8 cellular contexts compared by ENCODE assay signal in the genomic region with DNA sequence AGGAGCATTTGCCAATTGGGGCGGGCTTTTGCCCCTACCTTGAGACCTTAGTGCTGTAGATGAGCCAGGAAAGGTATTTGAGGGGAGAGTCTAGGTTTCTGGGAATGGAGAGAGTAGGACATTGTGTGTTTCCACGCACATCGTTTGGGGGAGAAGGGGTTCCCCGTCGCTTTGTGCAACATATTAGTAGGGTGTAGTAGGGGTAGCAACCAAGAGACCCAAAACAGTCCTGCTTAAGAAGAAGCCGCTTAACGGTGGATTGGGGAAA. TPM values are rescaled to one million over a fixed set of nuclear protein-coding genes. Genes with fewer than 3 reads are reported as not detected.
DNase-seq lines count a peak whose midpoint lies in the region; ATAC-seq, FAIRE-seq and TF ChIP-seq lines count a peak whose summit lies in the region.

No MANE protein-coding gene starts in this region.

- H3K36me3 ChIP-seq in ES-I3 (ENCODE audit: insufficient read depth, low read length) (no peaks in the 10 kb centered on the region), OCI-LY1 (ENCODE audit: insufficient read depth, low read length) (peaks cover 39% of the 10 kb centered on the region), pancreas (no peaks in the 10 kb centered on the region)

- no peaks in the 10 kb centered on the region for H3K27me3 ChIP-seq in OCI-LY1 (ENCODE audit: insufficient read depth, low read length)
- H3K27me3 ChIP-seq in pancreas = no peaks in the 10 kb centered on the region

- H3K27ac ChIP-seq in OCI-LY1 (ENCODE audit: low read depth, low read length, poor library complexity, severe bottlenecking) = peak overlapping the region; percentile 94
- H3K27ac ChIP-seq in pancreas = peak overlapping the region; percentile 95 to 100 (median 100)

- WGBS in pancreas, 2 donors = 1 to 3% methylated on average over 7 of the region's 7 CpGs

- H2AFZ ChIP-seq in OCI-LY1 (ENCODE audit: low read length) = no peak overlapping the region

- no peaks in the 10 kb centered on the region for H4K20me1 ChIP-seq in OCI-LY1 (ENCODE audit: insufficient read depth, low read length)

- intact Hi-C loops in pancreas (cut with DNase I) (no loop called here), posterior cingulate gyrus (cut with DNase I) (loop anchor here (1.0 to 2.0 kb wide), 2 partner anchors 37 to 52 kb away; a partner anchor contains a TSS)

- H3K4me2 ChIP-seq in OCI-LY1 (ENCODE audit: low read length) = peak overlapping the region; percentile 94

- DNase-seq in epithelial cell of esophagus (ENCODE audit: low read depth) (no peak), pancreas (no peak), OCI-M2 (lab: John Stamatoyannopoulos, UW; ENCODE audit: unreplicated experiment) (no peak), NCI-H2196 treated with DMSO at 0.1 percent for 48 hours (lab: John Stamatoyannopoulos, UW; ENCODE audit: unreplicated experiment) (no peak), posterior cingulate gyrus (no peak)
- no peak for DNase-seq in activated effector memory CD4-positive, alpha-beta T cell treated with anti-CD3 and anti-CD28 coated beads, Interleukin-2, amount 50 U/mL, for 16 hours

- H3K9me3 ChIP-seq in ES-I3 (ENCODE audit: control insufficient read depth, insufficient read depth, low read length) (no peaks in the 10 kb centered on the region), OCI-LY1 (ENCODE audit: low read length) (no peaks in the 10 kb centered on the region), pancreas (no peaks in the 10 kb centered on the region)

- H3K9ac ChIP-seq in ES-I3 (ENCODE audit: low read depth, low read length) (peak overlapping the region; percentile 89), OCI-LY1 (ENCODE audit: low read length) (peak overlapping the region; percentile 93)

- peak overlapping the region; percentile 99 for H3K4me3 ChIP-seq in OCI-LY1 (ENCODE audit: low read depth, low read length, poor library complexity, severe bottlenecking)
- peak overlapping the region; percentile 76 for H3K4me3 ChIP-seq in epithelial cell of esophagus (ENCODE audit: low read length)
- H3K4me3 ChIP-seq in pancreas = peak overlapping the region; percentile 11 to 94 (median 46)

- no peaks in the 10 kb centered on the region for H3F3A ChIP-seq in OCI-LY1 (ENCODE audit: insufficient read depth, low read length)

- H3K4me1 ChIP-seq in ES-I3 (ENCODE audit: insufficient read depth, low read length) = 0 out of 2 replicates have a peak, but pooled peaks cover 7% of the 10 kb centered on the region
- H3K4me1 ChIP-seq in OCI-LY1 (ENCODE audit: insufficient read depth, low read length, severe bottlenecking) = peaks cover 37% of the 10 kb centered on the region
- peaks cover 0 to 4% (median 0%) of the 10 kb centered on the region in 3 donors for H3K4me1 ChIP-seq in pancreas

- TF ChIP-seq CTCF in OCI-LY1 (IDR thresholded peaks at IDR 0.05; ENCODE audit: low read length) = no peak
- TF ChIP-seq CTCF in epithelial cell of esophagus (IDR thresholded peaks at IDR 0.05; ENCODE audit: insufficient read depth, low read depth, low read length, missing control alignments) = no peak
- TF ChIP-seq CTCF in pancreas (IDR thresholded peaks at IDR 0.05) = no peak

- ATAC-seq in pancreas = no peak

- no peaks in the 10 kb centered on the region for H3K9me2 ChIP-seq in OCI-LY1 (ENCODE audit: low read depth, low read length)

- no peak for FAIRE-seq in pancreas (lab: Jason Lieb, UNC)

- peaks cover 39% of the 10 kb centered on the region for H3K79me2 ChIP-seq in OCI-LY1 (ENCODE audit: insufficient read depth, low read length)

RNA-seq across cellular contexts. Expression of a gene that starts 0.7 kb away (rescaled TPM):
- 10 to 100 TPM; 48.8 to 98.1 (median 69.3) TPM for total RNA-seq in pancreas
- 10 to 100 TPM; 33.4 to 86.4 TPM for polyA plus RNA-seq in pancreas

RNA-seq across cellular contexts. Expression of a gene that starts 36.3 kb away (rescaled TPM):
- total RNA-seq in pancreas = 100 to 1,000 TPM; 305 to 633 (median 468) TPM
- 100 to 1,000 TPM; 846 to 892 TPM for polyA plus RNA-seq in pancreas

RNA-seq across cellular contexts. Expression of a gene that starts 43.0 kb away (rescaled TPM):
- total RNA-seq in pancreas = 100 to 1,000 TPM; 152 to 237 (median 211) TPM
- 100 to 1,000 TPM; 126 to 299 TPM for polyA plus RNA-seq in pancreas

RNA-seq across cellular contexts. Expression of a gene that starts 58.7 kb away (rescaled TPM):
- total RNA-seq in pancreas = 10 to 100 TPM; 29.7 to 59.9 (median 39.1) TPM
- polyA plus RNA-seq in pancreas = 10 to 100 TPM; 26.7 to 58.0 TPM

Comparison
In these comparisons a context has a peak if more than half of its experiments do, and no peak if none do; other contexts are left out.
1. H3K4me3 ChIP-seq: peak in every context shown above with its lines; median percentile 99 in OCI-LY1; 76 in epithelial cell of esophagus; 46 in pancreas.